In genomic region chr3:107657971-107658370, GRCh38 we compare ENCODE assay signal across 20 cellular contexts.
DNase-seq lines count a peak whose midpoint lies in the region; ATAC-seq, FAIRE-seq and TF ChIP-seq lines count a peak whose summit lies in the region.
"Had no signal": no experiment of that assay in that cellular context is flagged by ENCODE, and none has a peak within 500 bp of the region (broad histone marks: within the 10 kb centered on the region; RNA-seq: fewer than 3 reads in every experiment).

No MANE protein-coding gene starts in this region.

- no peaks in the 10 kb centered on the region for H3K27me3 ChIP-seq in mammary epithelial cell (ENCODE audit: insufficient read depth, low read length)
- H3K27me3 ChIP-seq: ascending aorta, BE2C, thyroid gland had no signal

- intact Hi-C loops in mammary epithelial cell (cut with micrococcal nuclease) = no loop called here

- no peak overlapping the region for H2AFZ ChIP-seq in mammary epithelial cell (ENCODE audit: low read depth, low read length)

- WGBS in mammary epithelial cell (ENCODE audit: low coverage, missing lambda C conversion rate) = 47% methylated on average over 2 of the region's 2 CpGs

- no peak overlapping the region for H3K9ac ChIP-seq in mammary epithelial cell (ENCODE audit: insufficient read depth, low read length)

- peak; percentile 61 for FAIRE-seq in H54 (lab: Jason Lieb, UNC)
- FAIRE-seq: H1 had no signal

- H3K4me1 ChIP-seq in mammary epithelial cell (ENCODE audit: insufficient read depth, low read length) = no peaks in the 10 kb centered on the region
- H3K4me1 ChIP-seq: Caco-2 had no signal

- no peaks in the 10 kb centered on the region for H4K20me1 ChIP-seq in mammary epithelial cell (ENCODE audit: insufficient read depth, low read length)

- in situ Hi-C loops in mammary epithelial cell (cut with MboI; ENCODE audit: low sequenced_read_pairs in 2 of 2) = no loop called here

- DNase-seq in H54 (ENCODE audit: insufficient read length, low spot score) = no peak
- peak; percentile 53 for DNase-seq in mammary epithelial cell
- DNase-seq in foreskin fibroblast = peak; percentile 46 to 75
- peak; percentile 54 for DNase-seq in stromal cell of bone marrow (ENCODE audit: low read depth)
- DNase-seq in ecto neural progenitor cell (ENCODE audit: low spot score) = no peak
- DNase-seq in GM19240 (ENCODE audit: insufficient read length, low spot score) = no peak
- DNase-seq: activated CD4-positive, alpha-beta T cell treated with anti-CD3 and anti-CD28 coated beads, Interleukin-2, amount 50 U/mL, for 4 hours; activated naive CD4-positive, alpha-beta T cell treated with anti-CD3 and anti-CD28 coated beads for 36 hours; activated T-cell treated with anti-CD3 and anti-CD28 coated beads, Interleukin-2, amount 50 U/mL, for 24 hours; BE2C; Caco-2; left ventricle myocardium inferior; mucosa of descending colon; NCI-H1417 treated with DMSO at 0.1 percent for 48 hours; NCI-H526; thyroid gland had no signal

- no peak overlapping the region for H3K4me2 ChIP-seq in mammary epithelial cell (ENCODE audit: insufficient read depth, low read depth, low read length)

- TF ChIP-seq CTCF in mammary epithelial cell (conservative IDR thresholded peaks at IDR 0.05 in 1 of 2, IDR thresholded peaks at IDR 0.05 in 1 of 2; ENCODE audit: extremely low read depth in 1 of 2, insufficient read depth in 1 of 2, low read depth in 1 of 2, low read length in 2 of 2) (no peak), foreskin fibroblast (IDR thresholded peaks at IDR 0.05; ENCODE audit: low read depth, low read length) (no peak)

- peak overlapping the region; percentile 26 for H3K27ac ChIP-seq in mammary epithelial cell (ENCODE audit: insufficient read depth, low read depth, low read length)
- H3K27ac ChIP-seq: left ventricle myocardium inferior, thyroid gland had no signal

- dilution Hi-C loops in mammary epithelial cell (cut with HindIII; ENCODE audit: low sequenced_read_pairs) = no loop called here

- BruUV-seq in mammary epithelial cell (replicated peaks; lab: Mats Ljungman, UMichigan) = no TSS peak

- H3K79me2 ChIP-seq in mammary epithelial cell (ENCODE audit: insufficient read depth, low read length) = peaks cover 14% of the 10 kb centered on the region

- no peaks in the 10 kb centered on the region for H3K9me3 ChIP-seq in mammary epithelial cell (replicated peaks; ENCODE audit: insufficient read depth, low read length)
- H3K9me3 ChIP-seq: ascending aorta, BE2C, Caco-2, left ventricle myocardium inferior, mucosa of descending colon, thyroid gland had no signal

- no peak overlapping the region for H3K4me3 ChIP-seq in mammary epithelial cell (replicated peaks in 1 of 3; ENCODE audit: insufficient read depth in 1 of 3, low read depth in 2 of 3, low read length in 3 of 3)
- no peak overlapping the region for H3K4me3 ChIP-seq in foreskin fibroblast (ENCODE audit: low read depth in 1 of 2, low read length in 2 of 2)
- H3K4me3 ChIP-seq: ascending aorta, left ventricle myocardium inferior, mucosa of descending colon, thyroid gland had no signal

- peaks cover 1% of the 10 kb centered on the region for H3K36me3 ChIP-seq in mammary epithelial cell (ENCODE audit: insufficient read depth, low read length)
- H3K36me3 ChIP-seq: ascending aorta, BE2C, left ventricle myocardium inferior, thyroid gland had no signal

- no peak for ATAC-seq in HG03457 (IDR thresholded peaks at IDR 0.05; ENCODE audit: unreplicated experiment)
- ATAC-seq: mucosa of descending colon; stimulated activated effector memory CD8-positive, alpha-beta T cell treated with anti-CD3 and anti-CD28 coated beads, Interleukin-12 subunit alpha, Interleukin-12 subunit beta, amount 100 ng/mL, for 72 hours had no signal

- CTCF ChIA-PET in mammary epithelial cell (lab: Charles Lee; ENCODE audit: low non-redundant PET) = interaction anchor here (0.7 kb wide), 1 partner anchor 229 kb away, joined by 3 read pairs; no protein-coding TSS in a partner anchor

- TF ChIP-seq POLR2A in H54 (IDR thresholded peaks at IDR 0.05; ENCODE audit: low read depth, low read length) = no peak

Comparison
In these comparisons a context has a peak if more than half of its experiments do, and no peak if none do; other contexts are left out.
1. DNase-seq: peak in mammary epithelial cell (single experiment), foreskin fibroblast (2 of 2) and stromal cell of bone marrow (single experiment); none in H54 (single experiment), ecto neural progenitor cell (single experiment) and GM19240 (single experiment).